In genomic region chr15:50058231-50058630, GRCh38 we compare ENCODE assay signal across 9 cellular contexts.
A peak's percentile ranks its signal among the peaks of the same experiment; 100 is the strongest.
DNase-seq lines count a peak whose midpoint lies in the region; ATAC-seq and TF ChIP-seq lines count a peak whose summit lies in the region.
"Had no signal": no experiment of that assay in that cellular context is flagged by ENCODE, and none has a peak within 500 bp of the region (broad histone marks: within the 10 kb centered on the region; RNA-seq: fewer than 3 reads in every experiment).

No MANE protein-coding gene starts in this region.

- H3K4me1 ChIP-seq in HAP-1 (peaks cover 24% of the 10 kb centered on the region), esophagus muscularis mucosa (peaks cover 0 to 53% (median 28%) of the 10 kb centered on the region in 4 donors)

- H3K36me3 ChIP-seq in HAP-1 (replicated peaks) (no peaks in the 10 kb centered on the region), esophagus muscularis mucosa (no peaks in the 10 kb centered on the region)

- H3K27ac ChIP-seq in esophagus muscularis mucosa (replicated peaks in 1 of 4), result peak overlapping the region in 3 of 4 donors; percentile 15 to 47 (median 39)

- 22% methylated on average over 3 of the region's 3 CpGs for WGBS in esophagus muscularis mucosa

- no peaks in the 10 kb centered on the region for H3K9me3 ChIP-seq in HAP-1
- no peaks in the 10 kb centered on the region for H3K9me3 ChIP-seq in esophagus muscularis mucosa

- in situ Hi-C loops in HAP-1 (cut with MboI; ENCODE audit: low sequenced_read_pairs), result no loop called here

- TF ChIP-seq CTCF in esophagus muscularis mucosa (IDR thresholded peaks at IDR 0.05), result no peak

- DNase-seq in HAP-1 (ENCODE audit: low spot score in 2 of 2) (peak; percentile 29 to 82), NCI-H345 (lab: John Stamatoyannopoulos, UW) (peak; percentile 65), esophagus muscularis mucosa (ENCODE audit: extremely low spot score) (no peak), pons (ENCODE audit: low spot score) (peak; percentile 73), NCI-H2227 treated with DMSO at 0.1 percent for 48 hours (lab: John Stamatoyannopoulos, UW) (no peak), HPDE6-E6E7 (ENCODE audit: extremely low spot score) (no peak)
- DNase-seq: activated CD4-positive, alpha-beta memory T cell treated with anti-CD3 and anti-CD28 coated beads, Interleukin-2, amount 10 ng/mL, durations not matched to agents 7 days and 5 days; NCI-H1930 had no signal

- intact Hi-C loops in esophagus muscularis mucosa (cut with DNase I), result loop anchor here (5.0 to 10.0 kb wide), 2 partner anchors 79 to 153 kb away; no protein-coding TSS in a partner anchor

- no peak for TF ChIP-seq EP300 in esophagus muscularis mucosa (IDR thresholded peaks at IDR 0.05)

- H3K27me3 ChIP-seq in HAP-1 (ENCODE audit: low read depth), result no peaks in the 10 kb centered on the region
- H3K27me3 ChIP-seq in esophagus muscularis mucosa, result no peaks in the 10 kb centered on the region

- H3K4me3 ChIP-seq in HAP-1 (no peak overlapping the region), esophagus muscularis mucosa (no peak overlapping the region)

- TF ChIP-seq POLR2A in esophagus muscularis mucosa (IDR thresholded peaks at IDR 0.05; ENCODE audit: low read depth), result no peak

- ATAC-seq in HG02642 (IDR thresholded peaks at IDR 0.05; ENCODE audit: poor library complexity, unreplicated experiment), result no peak

Comparison
In these comparisons a context has a peak if more than half of its experiments do, and no peak if none do; other contexts are left out.
1. DNase-seq: peak in HAP-1 (2 of 2), NCI-H345 (single experiment) and pons (single experiment); none in esophagus muscularis mucosa (single experiment), NCI-H2227 treated with DMSO at 0.1 percent for 48 hours (single experiment) and HPDE6-E6E7 (single experiment).